17 cellular contexts compared by ENCODE assay signal in genomic region chr11:114818382-114818781, GRCh38.
DNase-seq lines count a peak whose midpoint lies in the region; ATAC-seq and TF ChIP-seq lines count a peak whose summit lies in the region.
"Had no signal": no experiment of that assay in that cellular context is flagged by ENCODE, and none has a peak within 500 bp of the region (broad histone marks: within the 10 kb centered on the region; RNA-seq: fewer than 3 reads in every experiment).

No MANE protein-coding gene starts in this region.

- no peaks in the 10 kb centered on the region for H3K4me1 Mint-ChIP-seq in activated CD4-positive, alpha-beta T cell treated with anti-CD3 and anti-CD28 coated beads, Interleukin-2, amount 10 ng/mL, durations not matched to agents 24 days and 14 days
- H3K4me1 Mint-ChIP-seq in activated CD4-positive, alpha-beta T cell treated with anti-CD3 and anti-CD28 coated beads for 36 hours = no peaks in the 10 kb centered on the region
- H3K4me1 Mint-ChIP-seq: CD14-positive monocyte; CD4-positive, alpha-beta memory T cell had no signal

- TF ChIP-seq CTCF in WERI-Rb-1 (IDR thresholded peaks at IDR 0.05; ENCODE audit: low read depth, low read length) (no peak), hepatocyte (IDR thresholded peaks at IDR 0.05; ENCODE audit: poor library complexity) (no peak)

- POLR2A ChIA-PET in activated CD4-positive, alpha-beta T cell treated with anti-CD3 and anti-CD28 coated beads for 36 hours (lab: Charles Lee) = no interaction called here

- H3K9me3 Mint-ChIP-seq in activated CD4-positive, alpha-beta T cell treated with anti-CD3 and anti-CD28 coated beads, Interleukin-2, amount 10 ng/mL, durations not matched to agents 24 days and 14 days = no peaks in the 10 kb centered on the region
- no peaks in the 10 kb centered on the region for H3K9me3 Mint-ChIP-seq in activated CD4-positive, alpha-beta T cell treated with anti-CD3 and anti-CD28 coated beads for 36 hours (ENCODE audit: low read depth)

- 43% methylated on average over 6 of the region's 6 CpGs for WGBS in hepatocyte (ENCODE audit: low lambda C conversion rate, missing lambda C conversion rate)

- no peaks in the 10 kb centered on the region for H3K79me2 ChIP-seq in hepatocyte

- no peak overlapping the region for H2AFZ ChIP-seq in hepatocyte
- H2AFZ ChIP-seq: GM23248 had no signal

- DNase-seq in activated CD4-positive, alpha-beta T cell treated with anti-CD3 and anti-CD28 coated beads, Interleukin-2, amount 10 ng/mL, durations not matched to agents 24 days and 14 days = peak; percentile 43
- no peak for DNase-seq in activated CD4-positive, alpha-beta T cell treated with anti-CD3 and anti-CD28 coated beads for 36 hours
- DNase-seq in WERI-Rb-1 = no peak
- DNase-seq in head of caudate nucleus = peak in 22 of 42 donors; percentile 12 to 75 (median 44)
- no peak for DNase-seq in DMS114 treated with DMSO at 0.1 percent for 48 hours (lab: John Stamatoyannopoulos, UW; ENCODE audit: unreplicated experiment)
- no peak for DNase-seq in hepatocyte (ENCODE audit: low spot score)
- DNase-seq: 8988T; CD4-positive, alpha-beta memory T cell; DMS79 treated with DMSO at 0.1 percent for 48 hours; GF-D8; HFFc6 had no signal

- no peaks in the 10 kb centered on the region for H3K27me3 ChIP-seq in WERI-Rb-1 (ENCODE audit: insufficient read depth, low read depth, severe bottlenecking)
- H3K27me3 ChIP-seq in hepatocyte = peaks cover 16% of the 10 kb centered on the region

- no peak overlapping the region for H3K4me3 Mint-ChIP-seq in activated CD4-positive, alpha-beta T cell treated with anti-CD3 and anti-CD28 coated beads, Interleukin-2, amount 10 ng/mL, durations not matched to agents 24 days and 14 days
- no peak overlapping the region for H3K4me3 Mint-ChIP-seq in activated CD4-positive, alpha-beta T cell treated with anti-CD3 and anti-CD28 coated beads for 36 hours
- H3K4me3 Mint-ChIP-seq: CD14-positive monocyte; CD4-positive, alpha-beta memory T cell; HFFc6 had no signal

- intact Hi-C loops in activated CD4-positive, alpha-beta T cell treated with anti-CD3 and anti-CD28 coated beads, Interleukin-2, amount 10 ng/mL, durations not matched to agents 24 days and 14 days (cut with micrococcal nuclease) = no loop called here
- intact Hi-C loops in activated CD4-positive, alpha-beta T cell treated with anti-CD3 and anti-CD28 coated beads for 36 hours (cut with DNase I, micrococcal nuclease) = no loop called here
- intact Hi-C loops in head of caudate nucleus (cut with DNase I) = no loop called here

- no peak overlapping the region for H3K4me2 ChIP-seq in hepatocyte
- H3K4me2 ChIP-seq: BLaER1 had no signal

- no peaks in the 10 kb centered on the region for H4K20me1 ChIP-seq in hepatocyte (ENCODE audit: insufficient read depth, poor library complexity, severe bottlenecking)
- H4K20me1 ChIP-seq: BLaER1 had no signal

- CTCF ChIA-PET in activated CD4-positive, alpha-beta T cell treated with anti-CD3 and anti-CD28 coated beads for 36 hours (lab: Charles Lee) = no interaction called here

- no peaks in the 10 kb centered on the region for H3K27me3 Mint-ChIP-seq in activated CD4-positive, alpha-beta T cell treated with anti-CD3 and anti-CD28 coated beads, Interleukin-2, amount 10 ng/mL, durations not matched to agents 24 days and 14 days
- H3K27me3 Mint-ChIP-seq in activated CD4-positive, alpha-beta T cell treated with anti-CD3 and anti-CD28 coated beads for 36 hours = peaks cover 4% of the 10 kb centered on the region

- H3K4me3 ChIP-seq in WERI-Rb-1 (ENCODE audit: low read depth, low read length) (no peak overlapping the region), hepatocyte (no peak overlapping the region)
- H3K4me3 ChIP-seq: BLaER1, GM23248 had no signal

- H3K27ac Mint-ChIP-seq in activated CD4-positive, alpha-beta T cell treated with anti-CD3 and anti-CD28 coated beads, Interleukin-2, amount 10 ng/mL, durations not matched to agents 24 days and 14 days = no peak overlapping the region
- no peak overlapping the region for H3K27ac Mint-ChIP-seq in activated CD4-positive, alpha-beta T cell treated with anti-CD3 and anti-CD28 coated beads for 36 hours
- H3K27ac Mint-ChIP-seq: CD14-positive monocyte; CD4-positive, alpha-beta memory T cell; HFFc6 had no signal

- peaks cover 4% of the 10 kb centered on the region for H3K4me1 ChIP-seq in hepatocyte (ENCODE audit: insufficient read depth)
- H3K4me1 ChIP-seq: BLaER1 had no signal

- H3K27ac ChIP-seq in WERI-Rb-1 = peak overlapping the region; percentile 91
- H3K27ac ChIP-seq in hepatocyte = no peak overlapping the region
- H3K27ac ChIP-seq: BLaER1, GM23248 had no signal

- ATAC-seq in activated CD4-positive, alpha-beta T cell treated with anti-CD3 and anti-CD28 coated beads for 36 hours = no peak
- ATAC-seq in GM21381 (IDR thresholded peaks at IDR 0.05; ENCODE audit: unreplicated experiment) (no peak), GM21619 (IDR thresholded peaks at IDR 0.05; ENCODE audit: unreplicated experiment) (no peak)
- ATAC-seq: HCT116 had no signal

- H3K9me2 ChIP-seq in hepatocyte (replicated peaks; ENCODE audit: insufficient read depth) = no peaks in the 10 kb centered on the region

- H3K9me3 ChIP-seq in WERI-Rb-1 (ENCODE audit: severe bottlenecking) (no peaks in the 10 kb centered on the region), hepatocyte (ENCODE audit: low read depth) (no peaks in the 10 kb centered on the region)
- H3K9me3 ChIP-seq: BLaER1 had no signal

- H3K36me3 ChIP-seq in WERI-Rb-1 (no peaks in the 10 kb centered on the region), hepatocyte (replicated peaks; ENCODE audit: insufficient read depth, low read depth) (no peaks in the 10 kb centered on the region)
- H3K36me3 ChIP-seq: BLaER1 had no signal

- H3K36me3 Mint-ChIP-seq in activated CD4-positive, alpha-beta T cell treated with anti-CD3 and anti-CD28 coated beads, Interleukin-2, amount 10 ng/mL, durations not matched to agents 24 days and 14 days (ENCODE audit: low read depth) = no peaks in the 10 kb centered on the region
- no peaks in the 10 kb centered on the region for H3K36me3 Mint-ChIP-seq in activated CD4-positive, alpha-beta T cell treated with anti-CD3 and anti-CD28 coated beads for 36 hours (ENCODE audit: low read depth)
- H3K36me3 Mint-ChIP-seq: CD14-positive monocyte; CD4-positive, alpha-beta memory T cell had no signal

Comparison
In these comparisons a context has a peak if more than half of its experiments do, and no peak if none do; other contexts are left out.
1. DNase-seq: peak in activated CD4-positive, alpha-beta T cell treated with anti-CD3 and anti-CD28 coated beads, Interleukin-2, amount 10 ng/mL, durations not matched to agents 24 days and 14 days (single experiment) and head of caudate nucleus (22 of 42); none in activated CD4-positive, alpha-beta T cell treated with anti-CD3 and anti-CD28 coated beads for 36 hours (single experiment), WERI-Rb-1 (single experiment), DMS114 treated with DMSO at 0.1 percent for 48 hours (single experiment) and hepatocyte (single experiment).